13 cellular contexts compared by ENCODE assay signal in genomic region chr4:24850669-24851068, GRCh38. TPM values are rescaled to one million over a fixed set of nuclear protein-coding genes. Genes with fewer than 3 reads are reported as not detected.
A peak's percentile ranks its signal among the peaks of the same experiment; 100 is the strongest.
DNase-seq lines count a peak whose midpoint lies in the region; ATAC-seq, FAIRE-seq and TF ChIP-seq lines count a peak whose summit lies in the region.
"Had no signal": no experiment of that assay in that cellular context is flagged by ENCODE, and none has a peak within 500 bp of the region (broad histone marks: within the 10 kb centered on the region; RNA-seq: fewer than 3 reads in every experiment).

No MANE protein-coding gene starts in this region.

- DNase-seq in A549 (ENCODE audit: low read depth in 1 of 2, low spot score in 1 of 2) (peak in 1 of 2 experiments; percentile 10), HFF-Myc (ENCODE audit: extremely low read depth, low read depth) (peak; percentile 69), amniotic epithelial cell (ENCODE audit: low read depth) (peak; percentile 62), kidney epithelial cell (ENCODE audit: low read depth) (peak; percentile 81), NCI-H748 treated with DMSO at 0.1 percent for 48 hours (lab: John Stamatoyannopoulos, UW) (no peak)
- DNase-seq in effector CD4-positive, alpha-beta T cell = no peak
- DNase-seq: activated CD4-positive, CD25-positive, alpha-beta regulatory T cell treated with anti-CD3 and anti-CD28 coated beads, Interleukin-2, amount 50 U/mL, for 72 hours; C1 segment of cervical spinal cord; MM.1S; occipital lobe had no signal

- WGBS in A549 (ENCODE audit: missing lambda C conversion rate) = 64% methylated on average over 1 of the region's 1 CpG

- peak in 1 of 2 experiments; percentile 38; a peak in 1 of 6 replicates for ATAC-seq in A549
- ATAC-seq in HG02981 (IDR thresholded peaks at IDR 0.05; ENCODE audit: unreplicated experiment) = no peak
- no peak for ATAC-seq in HG02588 (IDR thresholded peaks at IDR 0.05; ENCODE audit: unreplicated experiment)

- H3K9me3 ChIP-seq in A549 = no peaks in the 10 kb centered on the region

- FAIRE-seq in A549 (lab: Jason Lieb, UNC) = no peak
- FAIRE-seq: GM18507 had no signal

- TF ChIP-seq EP300 in A549 (IDR thresholded peaks at IDR 0.05) = no peak

- no peaks in the 10 kb centered on the region for H3K36me3 ChIP-seq in kidney epithelial cell (ENCODE audit: control insufficient read depth, insufficient read depth, low read length)

- peak overlapping the region; percentile 40 for H3K4me2 ChIP-seq in A549

- CTCF ChIA-PET in A549 (lab: Yijun Ruan, JAX) = no interaction called here

- POLR2A ChIA-PET in A549 (lab: Yijun Ruan, JAX) = no interaction called here

- H3K27ac ChIP-seq in A549 = peak overlapping the region in 1 of 2 experiments; percentile 68; a peak in 3 of 6 replicates

- no peak for TF ChIP-seq POLR2A in A549 (IDR thresholded peaks at IDR 0.05; ENCODE audit: low read length)

- H3K4me1 ChIP-seq in A549 = peaks cover 34% of the 10 kb centered on the region

- TF ChIP-seq CTCF in A549 (IDR thresholded peaks at IDR 0.05) (no peak), HFF-Myc (IDR thresholded peaks at IDR 0.05; ENCODE audit: low read depth, low read length, missing control alignments) (no peak), kidney epithelial cell (IDR thresholded peaks at IDR 0.05; ENCODE audit: insufficient read depth, low read length, poor library complexity, severe bottlenecking) (no peak)

- no peaks in the 10 kb centered on the region for H3K27me3 ChIP-seq in kidney epithelial cell (ENCODE audit: control insufficient read depth, insufficient read depth, low read length)

- no peak overlapping the region for H3K4me3 ChIP-seq in A549
- H3K4me3 ChIP-seq in HFF-Myc (replicated peaks; ENCODE audit: low read depth, low read length) = no peak overlapping the region
- H3K4me3 ChIP-seq in kidney epithelial cell (ENCODE audit: low read depth, low read length) = no peak overlapping the region

- TF ChIP-seq RAD21 in A549 (conservative IDR thresholded peaks at IDR 0.05 in 1 of 2, IDR thresholded peaks at IDR 0.05 in 1 of 2) = no peak

TF ChIP-seq in A549, 52 proteins besides CTCF, POLR2A, EP300 and RAD21:
- TF ChIP-seq FOSL2 (IDR thresholded peaks at IDR 0.05) = no peak
- TF ChIP-seq FOSL2 (CRISPR knock-in tag; IDR thresholded peaks at IDR 0.05) = peak; percentile 45
- TF ChIP-seq RARB (CRISPR knock-in tag; IDR thresholded peaks at IDR 0.05) = no peak

RNA-seq across cellular contexts. Expression of gene SOD3, which starts 55.3 kb away (rescaled TPM):
- not detected in 2 replicates for polyA plus RNA-seq in A549 (2011; rRNA removed)
- polyA plus RNA-seq in A549 (2012; cell fraction: cytosol; rRNA removed) = not detected in 2 replicates
- not detected in 2 replicates for polyA plus RNA-seq in A549 (2012; cell fraction: nucleus; rRNA removed)
- polyA plus RNA-seq in A549 (2017; fragmentation: RNase III; extraction: RNeasy Plus Mini Kit Qiagen cat#74134 plus additional on column Dnase treatment) = not detected in 3 replicates
- polyA minus RNA-seq in A549 (2011; rRNA and poly(A)+ RNA removed) = not detected in 2 replicates
- total RNA-seq in kidney epithelial cell = 0.75 and 1.2 TPM in 2 replicates
- total RNA-seq: occipital lobe had no signal

Comparison
In these comparisons a context has a peak if more than half of its experiments do, and no peak if none do; other contexts are left out.
1. DNase-seq: peak in HFF-Myc (single experiment), amniotic epithelial cell (single experiment) and kidney epithelial cell (single experiment); none in effector CD4-positive, alpha-beta T cell (single experiment) and NCI-H748 treated with DMSO at 0.1 percent for 48 hours (single experiment).